In genomic region chr7:113159746-113160339, GRCh38 we compare ENCODE assay signal across 9 cellular contexts. TPM values are rescaled to one million over a fixed set of nuclear protein-coding genes. Genes with fewer than 3 reads are reported as not detected.
DNase-seq lines count a peak whose midpoint lies in the region; ATAC-seq, FAIRE-seq and TF ChIP-seq lines count a peak whose summit lies in the region.
"Had no signal": no experiment of that assay in that cellular context is flagged by ENCODE, and none has a peak within 500 bp of the region (broad histone marks: within the 10 kb centered on the region; RNA-seq: fewer than 3 reads in every experiment).

No MANE protein-coding gene starts in this region.

- H3K4me3 ChIP-seq in MM.1S (ENCODE audit: low read length) = no peak overlapping the region

- H2BK120ac ChIP-seq in H9 (ENCODE audit: low read depth, low read length, poor library complexity, severe bottlenecking) = no peak overlapping the region

- no peak overlapping the region for H2BK15ac ChIP-seq in H9 (ENCODE audit: low read depth, low read length)

- no peak overlapping the region for H3K56ac ChIP-seq in H9 (ENCODE audit: insufficient read length, low read depth, low read length)

- WGBS in H9 (ENCODE audit: extremely low coverage, insufficient read length, low lambda C conversion rate) = no CpG with 5 or more reads among the region's 5 CpGs

- H3K23ac ChIP-seq in H9 (ENCODE audit: insufficient read length, low read depth, low read length) = no peak overlapping the region

- H2AK5ac ChIP-seq in H9 (ENCODE audit: insufficient read length, low read length) = no peak overlapping the region

- no peaks in the 10 kb centered on the region for H3F3A ChIP-seq in MM.1S (ENCODE audit: insufficient read depth, low read length)

- H2AFZ ChIP-seq in H9 (ENCODE audit: low read length) = no peak overlapping the region
- H2AFZ ChIP-seq in MM.1S (ENCODE audit: low read length) = no peak overlapping the region

- H4K8ac ChIP-seq in H9 (replicated peaks; ENCODE audit: insufficient read length, low read depth, low read length) = no peak overlapping the region

- H3K4me3 Mint-ChIP-seq in activated T-cell treated with anti-CD3 and anti-CD28 coated beads, Interleukin-2, amount 50 U/mL, for 72 hours = no peak overlapping the region
- no peak overlapping the region for H3K4me3 Mint-ChIP-seq in H9
- H3K4me3 Mint-ChIP-seq: stimulated activated naive CD8-positive, alpha-beta T cell treated with anti-CD3 and anti-CD28 coated beads, Interleukin-15, Interleukin-2, amounts not matched to agents 100 ng/mL and 50 ng/mL, for 24 hours had no signal

- H3K36me3 Mint-ChIP-seq in activated T-cell treated with anti-CD3 and anti-CD28 coated beads, Interleukin-2, amount 50 U/mL, for 72 hours (ENCODE audit: insufficient read depth in 2 of 2) = no peaks in the 10 kb centered on the region
- no peaks in the 10 kb centered on the region for H3K36me3 Mint-ChIP-seq in H9 (ENCODE audit: insufficient read depth in 1 of 3, low read depth in 3 of 3)

- H3K4me1 ChIP-seq in H9 (ENCODE audit: insufficient read depth, low read length) = no peaks in the 10 kb centered on the region
- no peaks in the 10 kb centered on the region for H3K4me1 ChIP-seq in MM.1S (ENCODE audit: low read length)

- no peaks in the 10 kb centered on the region for H3K23me2 ChIP-seq in H9 (ENCODE audit: insufficient read length, low read depth, low read length, poor library complexity, severe bottlenecking)

- FAIRE-seq in urothelium cell line (lab: Jason Lieb, UNC) = no peak

- H4K5ac ChIP-seq in H9 (ENCODE audit: insufficient read length, low read depth, low read length) = no peak overlapping the region

- H3K27ac ChIP-seq in H9 (ENCODE audit: insufficient read length, low read depth, low read length) (no peak overlapping the region), MM.1S (ENCODE audit: low read length) (no peak overlapping the region)

- peak; percentile 6 to 8 for DNase-seq in activated T-cell treated with anti-CD3 and anti-CD28 coated beads, Interleukin-2, amount 50 U/mL, for 72 hours
- DNase-seq in activated T-cell treated with anti-CD3 and anti-CD28 coated beads for 4 hours (no peak), H9 (peak; percentile 59), MM.1S (peak; percentile 42), left ventricle myocardium superior (no peak), urothelium cell line (ENCODE audit: low spot score) (peak; percentile 35), hippocampal formation (lab: John Stamatoyannopoulos, UW) (no peak)

- no peaks in the 10 kb centered on the region for H3K4me1 Mint-ChIP-seq in activated T-cell treated with anti-CD3 and anti-CD28 coated beads, Interleukin-2, amount 50 U/mL, for 72 hours (ENCODE audit: low read depth)
- H3K4me1 Mint-ChIP-seq in H9 = peaks cover 0 to 2% of the 10 kb centered on the region in 2 experiments; a peak in 1 of 4 replicates

- H3K36me3 ChIP-seq in MM.1S (replicated peaks; ENCODE audit: insufficient read depth, low read length) = no peaks in the 10 kb centered on the region

- H4K20me1 ChIP-seq in H9 (ENCODE audit: control insufficient read depth, insufficient read depth, insufficient read length) (no peaks in the 10 kb centered on the region), MM.1S (ENCODE audit: insufficient read depth, low read length) (no peaks in the 10 kb centered on the region)

- no peak overlapping the region for H3K4ac ChIP-seq in H9 (ENCODE audit: low read depth, low read length)

- H3K9ac ChIP-seq in H9 (ENCODE audit: extremely low read depth, insufficient read length, low read length) = no peak overlapping the region
- H3K9ac ChIP-seq in MM.1S (ENCODE audit: low read length) = no peak overlapping the region

- H2BK5ac ChIP-seq in H9 (ENCODE audit: insufficient read length, low read length) = no peak overlapping the region

- H3K9me3 Mint-ChIP-seq in activated T-cell treated with anti-CD3 and anti-CD28 coated beads, Interleukin-2, amount 50 U/mL, for 72 hours = no peaks in the 10 kb centered on the region
- H3K9me3 Mint-ChIP-seq in H9 = no peaks in the 10 kb centered on the region
- H3K9me3 Mint-ChIP-seq: stimulated activated naive CD8-positive, alpha-beta T cell treated with anti-CD3 and anti-CD28 coated beads, Interleukin-15, Interleukin-2, amounts not matched to agents 100 ng/mL and 50 ng/mL, for 24 hours had no signal

- intact Hi-C loops in left ventricle myocardium superior (cut with micrococcal nuclease) = no loop called here

- TF ChIP-seq CTCF in H9 (conservative IDR thresholded peaks at IDR 0.05) (peak; percentile 84), MM.1S (IDR thresholded peaks at IDR 0.05; ENCODE audit: low read length) (peak; percentile 78)

- no peak overlapping the region for H2BK20ac ChIP-seq in H9 (ENCODE audit: low read depth, low read length, poor library complexity, severe bottlenecking)

- H3K9me3 ChIP-seq in H9 (ENCODE audit: control insufficient read depth, low read depth, low read length) (no peaks in the 10 kb centered on the region), MM.1S (replicated peaks; ENCODE audit: insufficient read depth, low read length) (no peaks in the 10 kb centered on the region)

- no peaks in the 10 kb centered on the region for H3K27me3 ChIP-seq in H9 (ENCODE audit: insufficient read depth, low read length)
- H3K27me3 ChIP-seq in MM.1S (replicated peaks; ENCODE audit: insufficient read depth, low read length) = no peaks in the 10 kb centered on the region

- H3K18ac ChIP-seq in H9 (ENCODE audit: insufficient read length, low read depth, low read length) = no peak overlapping the region

- H3K79me2 ChIP-seq in H9 (ENCODE audit: insufficient read depth, low read length) (no peaks in the 10 kb centered on the region), MM.1S (ENCODE audit: low read length) (no peaks in the 10 kb centered on the region)

- H2BK12ac ChIP-seq in H9 (ENCODE audit: insufficient read length, low read depth, low read length) = no peak overlapping the region

- H3K79me1 ChIP-seq in H9 (ENCODE audit: insufficient read depth, low read depth, low read length, poor library complexity, severe bottlenecking) = no peaks in the 10 kb centered on the region

- no peak overlapping the region for H3T11ph ChIP-seq in H9 (ENCODE audit: low read length)

- H3K27ac Mint-ChIP-seq in activated T-cell treated with anti-CD3 and anti-CD28 coated beads, Interleukin-2, amount 50 U/mL, for 72 hours = no peak overlapping the region
- H3K27ac Mint-ChIP-seq in H9 = no peak overlapping the region
- H3K27ac Mint-ChIP-seq: stimulated activated naive CD8-positive, alpha-beta T cell treated with anti-CD3 and anti-CD28 coated beads, Interleukin-15, Interleukin-2, amounts not matched to agents 100 ng/mL and 50 ng/mL, for 24 hours had no signal

- no peak overlapping the region for H3K4me2 ChIP-seq in H9 (ENCODE audit: insufficient read depth, insufficient read length, low read length)
- H3K4me2 ChIP-seq in MM.1S (ENCODE audit: low read depth, low read length) = no peak overlapping the region

- H3K9me2 ChIP-seq in MM.1S (replicated peaks; ENCODE audit: insufficient read depth, low read length) = no peaks in the 10 kb centered on the region

- peaks cover 10% of the 10 kb centered on the region for H3K27me3 Mint-ChIP-seq in activated T-cell treated with anti-CD3 and anti-CD28 coated beads, Interleukin-2, amount 50 U/mL, for 72 hours (ENCODE audit: low read depth)
- peaks cover 2% of the 10 kb centered on the region; the same call in 1 of the 2 replicates for H3K27me3 Mint-ChIP-seq in H9 (ENCODE audit: low read depth)

- H3K14ac ChIP-seq in H9 (ENCODE audit: insufficient read depth, low read length) = no peak overlapping the region

- peak in 1 of 2 donors; percentile 51 for ATAC-seq in activated T-cell treated with anti-CD3 and anti-CD28 coated beads, Interleukin-2, amount 50 U/mL, for 72 hours (replicated peaks in 1 of 2)
- ATAC-seq in SK-N-SH treated with all-trans-retinoic acid at 6 μM for 48 hours = peak; percentile 97
- peak; percentile 41 for ATAC-seq in left ventricle myocardium superior

- H4K91ac ChIP-seq in H9 (ENCODE audit: insufficient read length, low read depth, low read length) = no peak overlapping the region

TF ChIP-seq in SK-N-SH treated with all-trans-retinoic acid at 6 μM for 48 hours, 23 proteins besides CTCF, POLR2A, EP300 and RAD21 (continues in another document):
- TF ChIP-seq ARNTL (CRISPR knock-in tag; IDR thresholded peaks at IDR 0.05; ENCODE audit: borderline replicate concordance, low read depth) (no peak), CSDC2 (CRISPR knock-in tag; IDR thresholded peaks at IDR 0.05) (no peak), RARB (CRISPR knock-in tag; IDR thresholded peaks at IDR 0.05) (no peak), TOX (CRISPR knock-in tag; IDR thresholded peaks at IDR 0.05; ENCODE audit: borderline replicate concordance) (no peak), ZFP3 (CRISPR knock-in tag; IDR thresholded peaks at IDR 0.05) (no peak), ZNF565 (CRISPR knock-in tag; conservative IDR thresholded peaks at IDR 0.05; ENCODE audit: low read depth) (no peak), ZFP30 (CRISPR knock-in tag; IDR thresholded peaks at IDR 0.05) (no peak)
- TF ChIP-seq, protein P1, sequence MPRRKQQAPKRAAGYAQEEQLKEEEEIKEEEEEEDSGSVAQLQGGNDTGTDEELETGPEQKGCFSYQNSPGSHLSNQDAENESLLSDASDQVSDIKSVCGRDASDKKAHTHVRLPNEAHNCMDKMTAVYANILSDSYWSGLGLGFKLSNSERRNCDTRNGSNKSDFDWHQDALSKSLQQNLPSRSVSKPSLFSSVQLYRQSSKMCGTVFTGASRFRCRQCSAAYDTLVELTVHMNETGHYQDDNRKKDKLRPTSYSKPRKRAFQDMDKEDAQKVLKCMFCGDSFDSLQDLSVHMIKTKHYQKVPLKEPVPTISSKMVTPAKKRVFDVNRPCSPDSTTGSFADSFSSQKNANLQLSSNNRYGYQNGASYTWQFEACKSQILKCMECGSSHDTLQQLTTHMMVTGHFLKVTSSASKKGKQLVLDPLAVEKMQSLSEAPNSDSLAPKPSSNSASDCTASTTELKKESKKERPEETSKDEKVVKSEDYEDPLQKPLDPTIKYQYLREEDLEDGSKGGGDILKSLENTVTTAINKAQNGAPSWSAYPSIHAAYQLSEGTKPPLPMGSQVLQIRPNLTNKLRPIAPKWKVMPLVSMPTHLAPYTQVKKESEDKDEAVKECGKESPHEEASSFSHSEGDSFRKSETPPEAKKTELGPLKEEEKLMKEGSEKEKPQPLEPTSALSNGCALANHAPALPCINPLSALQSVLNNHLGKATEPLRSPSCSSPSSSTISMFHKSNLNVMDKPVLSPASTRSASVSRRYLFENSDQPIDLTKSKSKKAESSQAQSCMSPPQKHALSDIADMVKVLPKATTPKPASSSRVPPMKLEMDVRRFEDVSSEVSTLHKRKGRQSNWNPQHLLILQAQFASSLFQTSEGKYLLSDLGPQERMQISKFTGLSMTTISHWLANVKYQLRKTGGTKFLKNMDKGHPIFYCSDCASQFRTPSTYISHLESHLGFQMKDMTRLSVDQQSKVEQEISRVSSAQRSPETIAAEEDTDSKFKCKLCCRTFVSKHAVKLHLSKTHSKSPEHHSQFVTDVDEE (CRISPR knock-in tag; IDR thresholded peaks at IDR 0.05) = no peak

RNA-seq across cellular contexts. Expression of gene SMIM30, which starts 41.5 kb away (rescaled TPM):
- total RNA-seq in activated T-cell treated with anti-CD3 and anti-CD28 coated beads, Interleukin-2, amount 50 U/mL, for 72 hours = 10 to 100 TPM; 30.0 to 30.7 TPM
- total RNA-seq in H9 (2021) (31.1 and 32.3 TPM in 2 replicates), left ventricle myocardium superior (114 TPM)

Comparison
In these comparisons a context has a peak if more than half of its experiments do, and no peak if none do; other contexts are left out.
1. DNase-seq: peak in activated T-cell treated with anti-CD3 and anti-CD28 coated beads, Interleukin-2, amount 50 U/mL, for 72 hours (2 of 2), H9 (single experiment), MM.1S (single experiment) and urothelium cell line (single experiment); none in activated T-cell treated with anti-CD3 and anti-CD28 coated beads for 4 hours (single experiment), left ventricle myocardium superior (single experiment) and hippocampal formation (0 of 2).